Comparison of ENCODE assay signal across 16 cellular contexts in the genomic region with DNA sequence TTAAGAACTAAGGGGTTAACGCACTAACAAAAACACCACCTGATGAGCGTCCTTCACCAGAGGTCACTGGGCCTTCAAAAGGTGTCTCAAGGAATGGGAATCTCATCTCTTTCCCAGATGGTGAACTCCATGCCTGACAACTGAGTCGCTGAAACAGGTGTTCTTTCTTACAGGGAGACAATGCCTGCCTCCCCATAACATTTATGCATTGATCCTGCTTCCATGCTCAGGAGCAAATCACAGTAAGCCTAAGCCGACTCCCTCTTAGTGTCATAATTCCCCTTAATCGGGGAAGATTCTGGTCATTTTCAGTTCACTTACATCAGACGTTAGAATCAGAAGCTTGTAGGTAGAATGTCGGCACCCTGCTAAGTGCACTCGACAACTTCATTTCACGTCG.
DNase-seq lines count a peak whose midpoint lies in the region; ATAC-seq and TF ChIP-seq lines count a peak whose summit lies in the region.
"Had no signal": no experiment of that assay in that cellular context is flagged by ENCODE, and none has a peak within 500 bp of the region (broad histone marks: within the 10 kb centered on the region; RNA-seq: fewer than 3 reads in every experiment).

No MANE protein-coding gene starts in this region.

- H3K36me3 ChIP-seq in sigmoid colon: peaks cover 0 to 17% (median 2%) of the 10 kb centered on the region in 4 donors
- H3K36me3 ChIP-seq: BE2C had no signal

- no peaks in the 10 kb centered on the region for H3K27me3 ChIP-seq in sigmoid colon
- H3K27me3 ChIP-seq: BE2C had no signal

- TF ChIP-seq CTCF in sigmoid colon (IDR thresholded peaks at IDR 0.05): no peak

- DNase-seq in NCI-H524 (lab: John Stamatoyannopoulos, UW) (peak; percentile 49 to 67), NCI-H524 treated with DMSO at 0.1 percent for 48 hours (lab: John Stamatoyannopoulos, UW) (no peak), NCI-H82 treated with DMSO at 0.1 percent for 48 hours (lab: John Stamatoyannopoulos, UW; ENCODE audit: unreplicated experiment) (peak; percentile 33), left kidney (ENCODE audit: low read depth, low spot score) (peak; percentile 44), sigmoid colon (no peak), GF-D8 (lab: John Stamatoyannopoulos, UW) (no peak)
- no peak for DNase-seq in NK-92 treated with Interleukin-12 subunit alpha and Interleukin-12 subunit beta, amount 100 ng/mL, for 24 hours (lab: John Stamatoyannopoulos, UW)
- DNase-seq: 8988T; BE2C; CD4-positive, alpha-beta T cell; DMS53; HCEC 1CT; NCI-H1048; NCI-H69 had no signal

- no peak for ATAC-seq in HG02885 (IDR thresholded peaks at IDR 0.05; ENCODE audit: poor library complexity, unreplicated experiment)

- H3K4me1 ChIP-seq in sigmoid colon: peaks cover 0 to 24% (median 19%) of the 10 kb centered on the region in 4 donors
- H3K4me1 ChIP-seq: BE2C had no signal

- no peak for TF ChIP-seq POLR2A in sigmoid colon (IDR thresholded peaks at IDR 0.05)

- no peak for TF ChIP-seq EP300 in sigmoid colon (IDR thresholded peaks at IDR 0.05)

- 81 to 85% methylated on average over 10 of the region's 10 CpGs for WGBS in sigmoid colon, 2 donors

- no peak overlapping the region for H3K4me3 ChIP-seq in sigmoid colon

- no peaks in the 10 kb centered on the region for H3K9me3 ChIP-seq in sigmoid colon
- H3K9me3 ChIP-seq: BE2C had no signal

- H3K27ac ChIP-seq in sigmoid colon: peak overlapping the region in 3 of 4 donors; percentile 23 to 48 (median 29)
- H3K27ac ChIP-seq: KMS-11 had no signal

- intact Hi-C loops in sigmoid colon (cut with DNase I): no loop called here

Comparison
In these comparisons a context has a peak if more than half of its experiments do, and no peak if none do; other contexts are left out.
1. DNase-seq: peak in NCI-H524 (2 of 2), NCI-H82 treated with DMSO at 0.1 percent for 48 hours (single experiment) and left kidney (single experiment); none in NCI-H524 treated with DMSO at 0.1 percent for 48 hours (single experiment), sigmoid colon (single experiment), GF-D8 (single experiment) and NK-92 treated with Interleukin-12 subunit alpha and Interleukin-12 subunit beta, amount 100 ng/mL, for 24 hours (single experiment).